ENCODE assay signal across 13 cellular contexts in genomic region chr20:31788578-31788977, GRCh38. TPM values are rescaled to one million over a fixed set of nuclear protein-coding genes. Genes with fewer than 3 reads are reported as not detected.
DNase-seq lines count a peak whose midpoint lies in the region; ATAC-seq and TF ChIP-seq lines count a peak whose summit lies in the region.
"Had no signal": no experiment of that assay in that cellular context is flagged by ENCODE, and none has a peak within 500 bp of the region (broad histone marks: within the 10 kb centered on the region; RNA-seq: fewer than 3 reads in every experiment).

No MANE protein-coding gene starts in this region.

- no peak for DNase-seq in BJ (ENCODE audit: low read depth)
- peak; percentile 26 for DNase-seq in HS-5 (ENCODE audit: low read depth)
- DNase-seq in amniotic stem cell (lab: John Stamatoyannopoulos, UW), result peak; percentile 28
- DNase-seq in myocyte (ENCODE audit: low read depth), result peak; percentile 79
- no peak for DNase-seq in NCI-H2029 treated with DMSO at 0.1 percent for 48 hours (lab: John Stamatoyannopoulos, UW)
- DNase-seq in activated gamma-delta T cell (lab: John Stamatoyannopoulos, UW), result no peak
- DNase-seq: activated naive CD4-positive, alpha-beta T cell treated with anti-CD3 and anti-CD28 coated beads, Interleukin-2, amount 50 U/mL, for 16 hours; CD8-positive, alpha-beta T cell; NCI-H226; Right ventricle myocardium superior had no signal

- no peak overlapping the region for H3K4me3 ChIP-seq in BJ (ENCODE audit: low read depth, low read length)

- ATAC-seq in GM19467 (IDR thresholded peaks at IDR 0.05; ENCODE audit: unreplicated experiment) (no peak), GM21717 (IDR thresholded peaks at IDR 0.05; ENCODE audit: unreplicated experiment) (no peak)
- ATAC-seq: activated CD4-positive, CD25-positive, alpha-beta regulatory T cell treated with anti-CD3 and anti-CD28 coated beads, Interleukin-2, amount 50 U/mL, for 24 hours; CD8-positive, alpha-beta T cell had no signal

- CTCF ChIA-PET in BJ (lab: Yijun Ruan, JAX), result interaction anchor here (0.9 to 1.2 kb wide), 3 partner anchors 20 to 64 kb away, joined by 3 to 5 read pairs (median 3); no protein-coding TSS in a partner anchor

- H3K36me3 ChIP-seq in BJ (ENCODE audit: control insufficient read depth, insufficient read depth, low read length), result peaks cover 1% of the 10 kb centered on the region; the same call in 1 of the 2 replicates

- TF ChIP-seq CTCF in BJ (IDR thresholded peaks at IDR 0.05; ENCODE audit: insufficient read depth, low read depth, low read length), result peak; percentile 32; the same call in 1 of the 2 replicates

- POLR2A ChIA-PET in BJ (lab: Charles Lee), result no interaction called here

- no peaks in the 10 kb centered on the region for H3K27me3 ChIP-seq in BJ (ENCODE audit: control insufficient read depth, insufficient read depth, low read length)

RNA-seq across cellular contexts. Expression of gene MYLK2, which starts 30.6 kb away (rescaled TPM):
- polyA plus RNA-seq in BJ (2011; rRNA removed), result 0.05 and 0.10 TPM in 2 replicates
- polyA minus RNA-seq in BJ (2011; rRNA and poly(A)+ RNA removed), result 0.05 and 0.10 TPM in 2 replicates
- total RNA-seq in myocyte, result 0.10 and 0.13 TPM in 2 replicates
- 0.04 TPM for polyA plus RNA-seq in myocyte (2012)
- total RNA-seq: CD8-positive, alpha-beta T cell had no signal

RNA-seq across cellular contexts. Expression of gene TPX2, which starts 49.5 kb away (rescaled TPM):
- polyA plus RNA-seq in BJ (2011; rRNA removed), result 29.9 and 39.2 TPM in 2 replicates
- polyA minus RNA-seq in BJ (2011; rRNA and poly(A)+ RNA removed), result 17.3 and 20.5 TPM in 2 replicates
- 7.0 and 10.5 TPM in 2 replicates for total RNA-seq in myocyte
- 1.8 TPM for polyA plus RNA-seq in myocyte (2012)

RNA-seq across cellular contexts. Expression of gene FOXS1, which starts 56.8 kb away (rescaled TPM):
- polyA plus RNA-seq in BJ (2011; rRNA removed), result 0.05 TPM in 1 of 2 replicates, not detected in the other
- polyA minus RNA-seq in BJ (2011; rRNA and poly(A)+ RNA removed), result 0.14 TPM in 1 of 2 replicates, not detected in the other
- total RNA-seq in myocyte, result 0.56 and 0.99 TPM in 2 replicates
- polyA plus RNA-seq in myocyte (2012), result 13.0 TPM
- total RNA-seq: CD8-positive, alpha-beta T cell had no signal

Comparison
In these comparisons a context has a peak if more than half of its experiments do, and no peak if none do; other contexts are left out.
1. DNase-seq: peak in HS-5 (single experiment), amniotic stem cell (single experiment) and myocyte (single experiment); none in BJ (single experiment), NCI-H2029 treated with DMSO at 0.1 percent for 48 hours (single experiment) and activated gamma-delta T cell (single experiment).